ENCODE assay signal across 1 cellular context in the genomic region with DNA sequence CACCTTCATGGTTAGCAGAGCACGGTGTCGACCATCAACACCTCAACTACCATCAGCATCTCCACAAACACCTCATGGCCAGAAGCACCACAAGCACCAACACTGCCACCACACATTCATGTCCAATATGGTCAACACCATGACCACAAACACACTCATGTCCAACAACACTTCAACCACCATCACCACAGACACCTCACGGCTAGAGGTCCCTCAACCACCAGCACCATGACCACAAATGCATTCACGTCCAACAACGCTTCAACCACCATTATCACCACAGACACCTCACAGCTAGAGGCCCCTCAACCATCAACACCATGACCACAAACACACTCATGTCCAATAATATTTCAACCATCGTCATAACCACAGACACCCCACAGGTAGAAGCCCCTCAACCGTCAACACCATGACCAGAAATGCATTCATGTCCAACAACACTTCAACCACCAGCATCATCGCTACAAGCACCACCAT.
TF ChIP-seq lines count a peak whose summit lies in the region.

No MANE protein-coding gene starts in this region.

TF ChIP-seq in GM12878, 131 proteins besides CTCF, POLR2A, EP300 and RAD21 (continued from another document and continues in another):
- TF ChIP-seq NBN (IDR thresholded peaks at IDR 0.05) (peak; percentile 99), FOXK2 (IDR thresholded peaks at IDR 0.05) (peak; percentile 72), MTA2 (IDR thresholded peaks at IDR 0.05; ENCODE audit: low read depth) (peak; percentile 97), YY1 (IDR thresholded peaks at IDR 0.05; ENCODE audit: low read depth, low read length) (peak; percentile 14; the same call in 1 of the 2 replicates), RELA (IDR thresholded peaks at IDR 0.05; ENCODE audit: borderline replicate concordance, partially characterized antibody) (peak; percentile 6), SMAD1 (IDR thresholded peaks at IDR 0.05; ENCODE audit: low read depth, partially characterized antibody) (peak; percentile 82), NFYA (IDR thresholded peaks at IDR 0.05; ENCODE audit: borderline replicate concordance, low read depth, low read length) (no peak), EZH2 (IDR thresholded peaks at IDR 0.05; ENCODE audit: borderline replicate concordance, control insufficient read depth, low read depth, low read length) (0 out of 2 replicates have a peak, but pooled peaks have one; percentile 85), BCL11A (IDR thresholded peaks at IDR 0.05; ENCODE audit: low read depth, low read length) (peak; percentile 80), RUNX3 (IDR thresholded peaks at IDR 0.05; ENCODE audit: low read length) (peak; percentile 100), JUND (IDR thresholded peaks at IDR 0.05; ENCODE audit: low read depth, low read length) (no peak), IKZF2 (IDR thresholded peaks at IDR 0.05) (peak; percentile 90 to 96), ZSCAN29 (IDR thresholded peaks at IDR 0.05) (peak; percentile 74), MTA3 (IDR thresholded peaks at IDR 0.05; ENCODE audit: borderline replicate concordance, low read length) (peak; percentile 84; the same call in 1 of the 2 replicates), MYC (IDR thresholded peaks at IDR 0.05; ENCODE audit: insufficient read depth, insufficient read length, insufficient replicate concordance, low read length, severe bottlenecking) (no peak), IKZF1 (conservative IDR thresholded peaks at IDR 0.05) (peak; percentile 89), IRF4 (IDR thresholded peaks at IDR 0.05; ENCODE audit: low read depth, low read length) (peak; percentile 56; the same call in 1 of the 2 replicates), EED (IDR thresholded peaks at IDR 0.05; ENCODE audit: low read depth) (peak; percentile 77), NR2F1 (conservative IDR thresholded peaks at IDR 0.05) (peak; percentile 93), FOXM1 (IDR thresholded peaks at IDR 0.05; ENCODE audit: low read depth, low read length) (peak; percentile 50; the same call in 1 of the 2 replicates), ZNF622 (IDR thresholded peaks at IDR 0.05) (no peak), MEF2A (IDR thresholded peaks at IDR 0.05; ENCODE audit: insufficient read depth, low read depth, low read length) (0 out of 2 replicates have a peak, but pooled peaks have one; percentile 9), NFIC (IDR thresholded peaks at IDR 0.05; ENCODE audit: low read depth, low read length) (peak; percentile 76), ZNF274 (IDR thresholded peaks at IDR 0.05; ENCODE audit: insufficient read depth, insufficient read length) (no peak), HDGF (IDR thresholded peaks at IDR 0.05) (peak; percentile 89), ZNF207 (IDR thresholded peaks at IDR 0.05; ENCODE audit: borderline replicate concordance) (no peak), PAX5 (IDR thresholded peaks at IDR 0.05; ENCODE audit: borderline replicate concordance, low read depth, low read length) (peak; percentile 99)
- TF ChIP-seq, protein P1, sequence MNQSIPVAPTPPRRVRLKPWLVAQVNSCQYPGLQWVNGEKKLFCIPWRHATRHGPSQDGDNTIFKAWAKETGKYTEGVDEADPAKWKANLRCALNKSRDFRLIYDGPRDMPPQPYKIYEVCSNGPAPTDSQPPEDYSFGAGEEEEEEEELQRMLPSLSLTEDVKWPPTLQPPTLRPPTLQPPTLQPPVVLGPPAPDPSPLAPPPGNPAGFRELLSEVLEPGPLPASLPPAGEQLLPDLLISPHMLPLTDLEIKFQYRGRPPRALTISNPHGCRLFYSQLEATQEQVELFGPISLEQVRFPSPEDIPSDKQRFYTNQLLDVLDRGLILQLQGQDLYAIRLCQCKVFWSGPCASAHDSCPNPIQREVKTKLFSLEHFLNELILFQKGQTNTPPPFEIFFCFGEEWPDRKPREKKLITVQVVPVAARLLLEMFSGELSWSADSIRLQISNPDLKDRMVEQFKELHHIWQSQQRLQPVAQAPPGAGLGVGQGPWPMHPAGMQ (IDR thresholded peaks at IDR 0.05; ENCODE audit: borderline replicate concordance) = peak; percentile 97
- TF ChIP-seq, protein P2, sequence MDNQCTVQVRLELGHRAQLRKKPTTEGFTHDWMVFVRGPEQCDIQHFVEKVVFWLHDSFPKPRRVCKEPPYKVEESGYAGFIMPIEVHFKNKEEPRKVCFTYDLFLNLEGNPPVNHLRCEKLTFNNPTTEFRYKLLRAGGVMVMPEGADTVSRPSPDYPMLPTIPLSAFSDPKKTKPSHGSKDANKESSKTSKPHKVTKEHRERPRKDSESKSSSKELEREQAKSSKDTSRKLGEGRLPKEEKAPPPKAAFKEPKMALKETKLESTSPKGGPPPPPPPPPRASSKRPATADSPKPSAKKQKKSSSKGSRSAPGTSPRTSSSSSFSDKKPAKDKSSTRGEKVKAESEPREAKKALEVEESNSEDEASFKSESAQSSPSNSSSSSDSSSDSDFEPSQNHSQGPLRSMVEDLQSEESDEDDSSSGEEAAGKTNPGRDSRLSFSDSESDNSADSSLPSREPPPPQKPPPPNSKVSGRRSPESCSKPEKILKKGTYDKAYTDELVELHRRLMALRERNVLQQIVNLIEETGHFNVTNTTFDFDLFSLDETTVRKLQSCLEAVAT (IDR thresholded peaks at IDR 0.05) = peak; percentile 100
- TF ChIP-seq, protein P3, sequence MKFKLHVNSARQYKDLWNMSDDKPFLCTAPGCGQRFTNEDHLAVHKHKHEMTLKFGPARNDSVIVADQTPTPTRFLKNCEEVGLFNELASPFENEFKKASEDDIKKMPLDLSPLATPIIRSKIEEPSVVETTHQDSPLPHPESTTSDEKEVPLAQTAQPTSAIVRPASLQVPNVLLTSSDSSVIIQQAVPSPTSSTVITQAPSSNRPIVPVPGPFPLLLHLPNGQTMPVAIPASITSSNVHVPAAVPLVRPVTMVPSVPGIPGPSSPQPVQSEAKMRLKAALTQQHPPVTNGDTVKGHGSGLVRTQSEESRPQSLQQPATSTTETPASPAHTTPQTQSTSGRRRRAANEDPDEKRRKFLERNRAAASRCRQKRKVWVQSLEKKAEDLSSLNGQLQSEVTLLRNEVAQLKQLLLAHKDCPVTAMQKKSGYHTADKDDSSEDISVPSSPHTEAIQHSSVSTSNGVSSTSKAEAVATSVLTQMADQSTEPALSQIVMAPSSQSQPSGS (IDR thresholded peaks at IDR 0.05; ENCODE audit: low read length) = peak; percentile 52; the same call in 1 of the 2 replicates
- TF ChIP-seq, protein P4, sequence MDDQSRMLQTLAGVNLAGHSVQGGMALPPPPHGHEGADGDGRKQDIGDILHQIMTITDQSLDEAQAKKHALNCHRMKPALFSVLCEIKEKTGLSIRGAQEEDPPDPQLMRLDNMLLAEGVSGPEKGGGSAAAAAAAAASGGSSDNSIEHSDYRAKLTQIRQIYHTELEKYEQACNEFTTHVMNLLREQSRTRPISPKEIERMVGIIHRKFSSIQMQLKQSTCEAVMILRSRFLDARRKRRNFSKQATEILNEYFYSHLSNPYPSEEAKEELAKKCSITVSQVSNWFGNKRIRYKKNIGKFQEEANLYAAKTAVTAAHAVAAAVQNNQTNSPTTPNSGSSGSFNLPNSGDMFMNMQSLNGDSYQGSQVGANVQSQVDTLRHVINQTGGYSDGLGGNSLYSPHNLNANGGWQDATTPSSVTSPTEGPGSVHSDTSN (IDR thresholded peaks at IDR 0.05; ENCODE audit: insufficient replicate concordance, low read depth, low read length) = no peak
- TF ChIP-seq, protein P5, sequence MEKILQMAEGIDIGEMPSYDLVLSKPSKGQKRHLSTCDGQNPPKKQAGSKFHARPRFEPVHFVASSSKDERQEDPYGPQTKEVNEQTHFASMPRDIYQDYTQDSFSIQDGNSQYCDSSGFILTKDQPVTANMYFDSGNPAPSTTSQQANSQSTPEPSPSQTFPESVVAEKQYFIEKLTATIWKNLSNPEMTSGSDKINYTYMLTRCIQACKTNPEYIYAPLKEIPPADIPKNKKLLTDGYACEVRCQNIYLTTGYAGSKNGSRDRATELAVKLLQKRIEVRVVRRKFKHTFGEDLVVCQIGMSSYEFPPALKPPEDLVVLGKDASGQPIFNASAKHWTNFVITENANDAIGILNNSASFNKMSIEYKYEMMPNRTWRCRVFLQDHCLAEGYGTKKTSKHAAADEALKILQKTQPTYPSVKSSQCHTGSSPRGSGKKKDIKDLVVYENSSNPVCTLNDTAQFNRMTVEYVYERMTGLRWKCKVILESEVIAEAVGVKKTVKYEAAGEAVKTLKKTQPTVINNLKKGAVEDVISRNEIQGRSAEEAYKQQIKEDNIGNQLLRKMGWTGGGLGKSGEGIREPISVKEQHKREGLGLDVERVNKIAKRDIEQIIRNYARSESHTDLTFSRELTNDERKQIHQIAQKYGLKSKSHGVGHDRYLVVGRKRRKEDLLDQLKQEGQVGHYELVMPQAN (conservative IDR thresholded peaks at IDR 0.05) = no peak
- TF ChIP-seq, protein P6, sequence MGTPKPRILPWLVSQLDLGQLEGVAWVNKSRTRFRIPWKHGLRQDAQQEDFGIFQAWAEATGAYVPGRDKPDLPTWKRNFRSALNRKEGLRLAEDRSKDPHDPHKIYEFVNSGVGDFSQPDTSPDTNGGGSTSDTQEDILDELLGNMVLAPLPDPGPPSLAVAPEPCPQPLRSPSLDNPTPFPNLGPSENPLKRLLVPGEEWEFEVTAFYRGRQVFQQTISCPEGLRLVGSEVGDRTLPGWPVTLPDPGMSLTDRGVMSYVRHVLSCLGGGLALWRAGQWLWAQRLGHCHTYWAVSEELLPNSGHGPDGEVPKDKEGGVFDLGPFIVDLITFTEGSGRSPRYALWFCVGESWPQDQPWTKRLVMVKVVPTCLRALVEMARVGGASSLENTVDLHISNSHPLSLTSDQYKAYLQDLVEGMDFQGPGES (IDR thresholded peaks at IDR 0.05) = no peak
- TF ChIP-seq, protein P7, sequence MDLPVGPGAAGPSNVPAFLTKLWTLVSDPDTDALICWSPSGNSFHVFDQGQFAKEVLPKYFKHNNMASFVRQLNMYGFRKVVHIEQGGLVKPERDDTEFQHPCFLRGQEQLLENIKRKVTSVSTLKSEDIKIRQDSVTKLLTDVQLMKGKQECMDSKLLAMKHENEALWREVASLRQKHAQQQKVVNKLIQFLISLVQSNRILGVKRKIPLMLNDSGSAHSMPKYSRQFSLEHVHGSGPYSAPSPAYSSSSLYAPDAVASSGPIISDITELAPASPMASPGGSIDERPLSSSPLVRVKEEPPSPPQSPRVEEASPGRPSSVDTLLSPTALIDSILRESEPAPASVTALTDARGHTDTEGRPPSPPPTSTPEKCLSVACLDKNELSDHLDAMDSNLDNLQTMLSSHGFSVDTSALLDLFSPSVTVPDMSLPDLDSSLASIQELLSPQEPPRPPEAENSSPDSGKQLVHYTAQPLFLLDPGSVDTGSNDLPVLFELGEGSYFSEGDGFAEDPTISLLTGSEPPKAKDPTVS (IDR thresholded peaks at IDR 0.05; ENCODE audit: low read depth, low read length) = no peak
- TF ChIP-seq, protein P8, sequence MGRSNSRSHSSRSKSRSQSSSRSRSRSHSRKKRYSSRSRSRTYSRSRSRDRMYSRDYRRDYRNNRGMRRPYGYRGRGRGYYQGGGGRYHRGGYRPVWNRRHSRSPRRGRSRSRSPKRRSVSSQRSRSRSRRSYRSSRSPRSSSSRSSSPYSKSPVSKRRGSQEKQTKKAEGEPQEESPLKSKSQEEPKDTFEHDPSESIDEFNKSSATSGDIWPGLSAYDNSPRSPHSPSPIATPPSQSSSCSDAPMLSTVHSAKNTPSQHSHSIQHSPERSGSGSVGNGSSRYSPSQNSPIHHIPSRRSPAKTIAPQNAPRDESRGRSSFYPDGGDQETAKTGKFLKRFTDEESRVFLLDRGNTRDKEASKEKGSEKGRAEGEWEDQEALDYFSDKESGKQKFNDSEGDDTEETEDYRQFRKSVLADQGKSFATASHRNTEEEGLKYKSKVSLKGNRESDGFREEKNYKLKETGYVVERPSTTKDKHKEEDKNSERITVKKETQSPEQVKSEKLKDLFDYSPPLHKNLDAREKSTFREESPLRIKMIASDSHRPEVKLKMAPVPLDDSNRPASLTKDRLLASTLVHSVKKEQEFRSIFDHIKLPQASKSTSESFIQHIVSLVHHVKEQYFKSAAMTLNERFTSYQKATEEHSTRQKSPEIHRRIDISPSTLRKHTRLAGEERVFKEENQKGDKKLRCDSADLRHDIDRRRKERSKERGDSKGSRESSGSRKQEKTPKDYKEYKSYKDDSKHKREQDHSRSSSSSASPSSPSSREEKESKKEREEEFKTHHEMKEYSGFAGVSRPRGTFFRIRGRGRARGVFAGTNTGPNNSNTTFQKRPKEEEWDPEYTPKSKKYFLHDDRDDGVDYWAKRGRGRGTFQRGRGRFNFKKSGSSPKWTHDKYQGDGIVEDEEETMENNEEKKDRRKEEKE (IDR thresholded peaks at IDR 0.05) = no peak
- TF ChIP-seq, protein P9, sequence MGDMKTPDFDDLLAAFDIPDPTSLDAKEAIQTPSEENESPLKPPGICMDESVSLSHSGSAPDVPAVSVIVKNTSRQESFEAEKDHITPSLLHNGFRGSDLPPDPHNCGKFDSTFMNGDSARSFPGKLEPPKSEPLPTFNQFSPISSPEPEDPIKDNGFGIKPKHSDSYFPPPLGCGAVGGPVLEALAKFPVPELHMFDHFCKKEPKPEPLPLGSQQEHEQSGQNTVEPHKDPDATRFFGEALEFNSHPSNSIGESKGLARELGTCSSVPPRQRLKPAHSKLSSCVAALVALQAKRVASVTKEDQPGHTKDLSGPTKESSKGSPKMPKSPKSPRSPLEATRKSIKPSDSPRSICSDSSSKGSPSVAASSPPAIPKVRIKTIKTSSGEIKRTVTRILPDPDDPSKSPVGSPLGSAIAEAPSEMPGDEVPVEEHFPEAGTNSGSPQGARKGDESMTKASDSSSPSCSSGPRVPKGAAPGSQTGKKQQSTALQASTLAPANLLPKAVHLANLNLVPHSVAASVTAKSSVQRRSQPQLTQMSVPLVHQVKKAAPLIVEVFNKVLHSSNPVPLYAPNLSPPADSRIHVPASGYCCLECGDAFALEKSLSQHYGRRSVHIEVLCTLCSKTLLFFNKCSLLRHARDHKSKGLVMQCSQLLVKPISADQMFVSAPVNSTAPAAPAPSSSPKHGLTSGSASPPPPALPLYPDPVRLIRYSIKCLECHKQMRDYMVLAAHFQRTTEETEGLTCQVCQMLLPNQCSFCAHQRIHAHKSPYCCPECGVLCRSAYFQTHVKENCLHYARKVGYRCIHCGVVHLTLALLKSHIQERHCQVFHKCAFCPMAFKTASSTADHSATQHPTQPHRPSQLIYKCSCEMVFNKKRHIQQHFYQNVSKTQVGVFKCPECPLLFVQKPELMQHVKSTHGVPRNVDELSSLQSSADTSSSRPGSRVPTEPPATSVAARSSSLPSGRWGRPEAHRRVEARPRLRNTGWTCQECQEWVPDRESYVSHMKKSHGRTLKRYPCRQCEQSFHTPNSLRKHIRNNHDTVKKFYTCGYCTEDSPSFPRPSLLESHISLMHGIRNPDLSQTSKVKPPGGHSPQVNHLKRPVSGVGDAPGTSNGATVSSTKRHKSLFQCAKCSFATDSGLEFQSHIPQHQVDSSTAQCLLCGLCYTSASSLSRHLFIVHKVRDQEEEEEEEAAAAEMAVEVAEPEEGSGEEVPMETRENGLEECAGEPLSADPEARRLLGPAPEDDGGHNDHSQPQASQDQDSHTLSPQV (IDR thresholded peaks at IDR 0.05) = no peak
